22 cellular contexts compared by ENCODE assay signal in the genomic region with DNA sequence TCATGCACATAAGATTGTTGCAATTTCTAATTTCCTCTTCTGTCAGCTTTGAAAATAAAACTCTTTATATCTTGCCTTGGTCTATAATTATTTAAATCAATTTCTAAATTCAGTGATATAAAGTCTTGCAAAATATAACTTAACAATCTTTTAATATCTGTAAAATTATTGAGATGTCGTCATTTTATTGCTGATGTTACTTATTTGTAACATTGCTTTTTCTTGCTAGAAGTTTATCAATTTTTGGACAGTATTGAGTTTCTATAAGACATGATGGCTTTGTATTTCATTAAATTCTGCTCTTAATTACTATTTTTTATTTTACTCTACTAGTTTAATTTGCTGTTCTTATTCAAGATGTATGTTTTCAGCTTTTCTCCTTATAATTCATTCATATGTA.
DNase-seq lines count a peak whose midpoint lies in the region; ATAC-seq, FAIRE-seq and TF ChIP-seq lines count a peak whose summit lies in the region.
"Had no signal": no experiment of that assay in that cellular context is flagged by ENCODE, and none has a peak within 500 bp of the region (broad histone marks: within the 10 kb centered on the region; RNA-seq: fewer than 3 reads in every experiment).

No MANE protein-coding gene starts in this region.

- no peak overlapping the region for H3K9ac ChIP-seq in K562 (ENCODE audit: insufficient read depth in 1 of 2, low read depth in 2 of 2, low read length in 2 of 2)
- H3K9ac ChIP-seq in kidney (ENCODE audit: low read length in 2 of 2) = no peak overlapping the region
- H3K9ac ChIP-seq: BLaER1 had no signal

- H3K27ac ChIP-seq in K562 (ENCODE audit: extremely low read depth, low read depth, low read length) (no peak overlapping the region), kidney (ENCODE audit: low read depth in 2 of 2, low read length in 2 of 2) (no peak overlapping the region), GM23338 (ENCODE audit: low read depth) (no peak overlapping the region)
- no peak overlapping the region for H3K27ac ChIP-seq in CD4-positive, alpha-beta memory T cell (ENCODE audit: low read depth, low read length)
- H3K27ac ChIP-seq: BLaER1 had no signal

- POLR2A ChIA-PET in K562 (lab: Yijun Ruan, JAX) = no interaction called here
- POLR2A ChIA-PET in CD4-positive, alpha-beta memory T cell (lab: Charles Lee; ENCODE audit: partially characterized antibody) = no interaction called here

- DNase-seq in K562 (ENCODE audit: extremely low read depth in 1 of 4, low spot score in 3 of 4) (no peak), kidney (no peak), GM23338 (ENCODE audit: low spot score) (no peak)
- no peak for DNase-seq in CD4-positive, alpha-beta memory T cell
- DNase-seq: 8988T; ACHN; BE2C; C1 segment of cervical spinal cord; Caco-2; Calu3; CD4-positive, CD25-positive, alpha-beta regulatory T cell; CD8-positive, alpha-beta T cell; DMS79 treated with DMSO at 0.1 percent for 48 hours; GDM1 had no signal

- no peak for TF ChIP-seq CTCF in K562 (IDR thresholded peaks at IDR 0.05 in 2 of 3, conservative IDR thresholded peaks at IDR 0.05 in 1 of 3; ENCODE audit: insufficient read depth in 2 of 3, low read depth in 1 of 3, low read length in 3 of 3)
- TF ChIP-seq CTCF in kidney (IDR thresholded peaks at IDR 0.05; ENCODE audit: borderline replicate concordance, extremely low read depth, insufficient read depth) = no peak
- no peak for TF ChIP-seq CTCF in GM23338 (conservative IDR thresholded peaks at IDR 0.05; ENCODE audit: low read depth in 2 of 2)

- H3K9me3 Mint-ChIP-seq in GM23338 = peaks cover 23% of the 10 kb centered on the region
- peaks cover 4 to 23% (median 13%) of the 10 kb centered on the region in 8 donors for H3K9me3 Mint-ChIP-seq in CD4-positive, alpha-beta memory T cell

- no peak overlapping the region for H3K27ac Mint-ChIP-seq in GM23338
- no peak overlapping the region for H3K27ac Mint-ChIP-seq in CD4-positive, alpha-beta memory T cell
- H3K27ac Mint-ChIP-seq: CD14-positive monocyte; CD4-positive, CD25-positive, alpha-beta regulatory T cell; CD8-positive, alpha-beta T cell had no signal

- H3K27me3 Mint-ChIP-seq in GM23338 (ENCODE audit: insufficient read depth, low read depth, poor library complexity) = peaks cover 30% of the 10 kb centered on the region
- no peaks in the 10 kb centered on the region for H3K27me3 Mint-ChIP-seq in CD4-positive, alpha-beta memory T cell
- H3K27me3 Mint-ChIP-seq: CD4-positive, CD25-positive, alpha-beta regulatory T cell had no signal

- H3K9me3 ChIP-seq in K562 (replicated peaks; ENCODE audit: control insufficient read depth, insufficient read depth, low read depth, low read length) = no peaks in the 10 kb centered on the region
- no peaks in the 10 kb centered on the region for H3K9me3 ChIP-seq in kidney (ENCODE audit: control insufficient read depth in 1 of 2, low read length in 2 of 2)
- H3K9me3 ChIP-seq in CD4-positive, alpha-beta memory T cell (ENCODE audit: control insufficient read depth in 1 of 2, low read length in 2 of 2) = no peaks in the 10 kb centered on the region
- H3K9me3 ChIP-seq: BE2C, Caco-2 had no signal

- FAIRE-seq in G401.6 (lab: Jason Lieb, UNC) = peak; percentile 25
- no peak for FAIRE-seq in K562 (lab: Jason Lieb, UNC)
- peak; percentile 32 for FAIRE-seq in kidney (lab: Jason Lieb, UNC)
- FAIRE-seq: A204.1, D721Med, GM12878, GM12892, GM18507 had no signal

- no peak overlapping the region for H3K4me2 ChIP-seq in K562 (ENCODE audit: insufficient read depth, low read length)
- H3K4me2 ChIP-seq in GM23338 = no peak overlapping the region
- H3K4me2 ChIP-seq: BLaER1 had no signal

- H3K4me3 Mint-ChIP-seq in GM23338 = no peak overlapping the region
- no peak overlapping the region for H3K4me3 Mint-ChIP-seq in CD4-positive, alpha-beta memory T cell
- H3K4me3 Mint-ChIP-seq: CD14-positive monocyte; CD4-positive, CD25-positive, alpha-beta regulatory T cell; CD8-positive, alpha-beta T cell had no signal

- in situ Hi-C loops in K562 (cut with MboI) = no loop called here

- no peaks in the 10 kb centered on the region for H3K9me1 ChIP-seq in K562 (ENCODE audit: control insufficient read depth, insufficient read depth, low read length)

- CTCF ChIA-PET in K562 (lab: Yijun Ruan, JAX; ENCODE audit: low intra/inter-chr PET ratio) = no interaction called here
- CTCF ChIA-PET in CD4-positive, alpha-beta memory T cell (lab: Charles Lee; ENCODE audit: partially characterized antibody) = no interaction called here

- H3K79me2 ChIP-seq in K562 (ENCODE audit: control insufficient read depth, insufficient read depth, low read length) (no peaks in the 10 kb centered on the region), GM23338 (replicated peaks; ENCODE audit: insufficient read depth) (no peaks in the 10 kb centered on the region)

- no peak for ATAC-seq in K562
- no peak for ATAC-seq in GM23338
- ATAC-seq: CD8-positive, alpha-beta T cell; GM12878 had no signal

- no peaks in the 10 kb centered on the region for H4K20me1 ChIP-seq in K562 (replicated peaks; ENCODE audit: control insufficient read depth, insufficient read depth, low read length)
- no peaks in the 10 kb centered on the region; the same call in 1 of the 2 replicates for H4K20me1 ChIP-seq in GM23338 (replicated peaks; ENCODE audit: insufficient read depth)
- H4K20me1 ChIP-seq: BLaER1 had no signal

- WGBS in K562 (ENCODE audit: insufficient coverage, low coverage, missing lambda C conversion rate) = 0% methylated on average over 1 of the region's 1 CpG

- no peak overlapping the region for H2AFZ ChIP-seq in K562 (ENCODE audit: low read depth, low read length)
- no peak overlapping the region for H2AFZ ChIP-seq in GM23338

- no peaks in the 10 kb centered on the region for H3F3A ChIP-seq in GM23338 (replicated peaks; ENCODE audit: low read depth)

- no peak for TF ChIP-seq POLR2A in K562 (conservative IDR thresholded peaks at IDR 0.05)

- no TSS peak for BruUV-seq in K562 (replicated peaks; lab: Mats Ljungman, UMichigan)

- H3K9me2 ChIP-seq in GM23338 (ENCODE audit: insufficient read depth) = peaks cover 10% of the 10 kb centered on the region

- H3K36me3 Mint-ChIP-seq in GM23338 (ENCODE audit: low read depth) = peaks cover 17% of the 10 kb centered on the region
- no peaks in the 10 kb centered on the region for H3K36me3 Mint-ChIP-seq in CD4-positive, alpha-beta memory T cell
- H3K36me3 Mint-ChIP-seq: CD14-positive monocyte; CD4-positive, CD25-positive, alpha-beta regulatory T cell; CD8-positive, alpha-beta T cell had no signal

- H3K4me3 ChIP-seq in K562 = no peak overlapping the region
- H3K4me3 ChIP-seq in kidney (ENCODE audit: low read length in 2 of 2) = no peak overlapping the region
- no peak overlapping the region for H3K4me3 ChIP-seq in GM23338
- no peak overlapping the region for H3K4me3 ChIP-seq in CD4-positive, alpha-beta memory T cell (ENCODE audit: low read length in 2 of 2)
- H3K4me3 ChIP-seq: BLaER1, GM12878 had no signal

- H3K36me3 ChIP-seq in K562 (ENCODE audit: control insufficient read depth, insufficient read depth, low read length) = no peaks in the 10 kb centered on the region
- H3K36me3 ChIP-seq in kidney (ENCODE audit: control insufficient read depth in 1 of 2, insufficient read depth in 2 of 2, low read length in 2 of 2) = no peaks in the 10 kb centered on the region
- no peaks in the 10 kb centered on the region for H3K36me3 ChIP-seq in GM23338 (ENCODE audit: insufficient read depth)
- no peaks in the 10 kb centered on the region for H3K36me3 ChIP-seq in CD4-positive, alpha-beta memory T cell (ENCODE audit: insufficient read depth, low read length)
- H3K36me3 ChIP-seq: BE2C, BLaER1 had no signal

- no peaks in the 10 kb centered on the region; the same call in 2 of the 3 replicates for H3K4me1 Mint-ChIP-seq in GM23338
- H3K4me1 Mint-ChIP-seq in CD4-positive, alpha-beta memory T cell = no peaks in the 10 kb centered on the region
- H3K4me1 Mint-ChIP-seq: CD14-positive monocyte; CD4-positive, CD25-positive, alpha-beta regulatory T cell had no signal

- intact Hi-C loops in K562 (cut with micrococcal nuclease) = no loop called here
- intact Hi-C loops in kidney (cut with DNase I) = no loop called here
- intact Hi-C loops in CD4-positive, alpha-beta memory T cell (cut with micrococcal nuclease) = no loop called here

- no peak for TF ChIP-seq EP300 in K562 (IDR thresholded peaks at IDR 0.05; ENCODE audit: low read length)

- H3K27me3 ChIP-seq in K562 (ENCODE audit: control insufficient read depth in 2 of 2, insufficient read depth in 2 of 2, low read length in 2 of 2) (no peaks in the 10 kb centered on the region), GM23338 (ENCODE audit: insufficient read depth) (peaks cover 43% of the 10 kb centered on the region)
- no peaks in the 10 kb centered on the region for H3K27me3 ChIP-seq in CD4-positive, alpha-beta memory T cell (ENCODE audit: insufficient read depth, low read length)
- H3K27me3 ChIP-seq: BE2C, BLaER1 had no signal

- no peak for TF ChIP-seq RAD21 in K562 (CRISPR knock-in tag; conservative IDR thresholded peaks at IDR 0.05 in 1 of 2, IDR thresholded peaks at IDR 0.05 in 1 of 2)

- no peaks in the 10 kb centered on the region for H3K4me1 ChIP-seq in K562 (replicated peaks in 1 of 2; ENCODE audit: control insufficient read depth in 2 of 2, insufficient read depth in 2 of 2, low read length in 2 of 2)
- no peaks in the 10 kb centered on the region for H3K4me1 ChIP-seq in kidney (ENCODE audit: control insufficient read depth in 1 of 2, insufficient read depth in 1 of 2, low read depth in 1 of 2, low read length in 2 of 2)
- no peaks in the 10 kb centered on the region for H3K4me1 ChIP-seq in GM23338 (ENCODE audit: insufficient read depth)
- H3K4me1 ChIP-seq in CD4-positive, alpha-beta memory T cell (ENCODE audit: insufficient read depth, low read length) = no peaks in the 10 kb centered on the region
- H3K4me1 ChIP-seq: BE2C, BLaER1, Caco-2 had no signal

TF ChIP-seq in K562, 482 proteins besides CTCF, POLR2A, EP300 and RAD21:
- TF ChIP-seq ZNF217 (CRISPR knock-in tag; IDR thresholded peaks at IDR 0.05) (no peak), ZNF316 (IDR thresholded peaks at IDR 0.05) (peak; percentile 57; the same call in 1 of the 2 replicates)

TF ChIP-seq in GM23338, 12 proteins besides CTCF, POLR2A, EP300 and RAD21 (continues in another document):
- no peak for TF ChIP-seq NANOG (IDR thresholded peaks at IDR 0.05; ENCODE audit: borderline replicate concordance)
